ENCODE assay signal across 24 cellular contexts in genomic region chr7:148813890-148814289, GRCh38.
"Had no signal": no experiment of that assay in that cellular context is flagged by ENCODE, and none has a peak within 500 bp of the region (broad histone marks: within the 10 kb centered on the region; RNA-seq: fewer than 3 reads in every experiment).

No MANE protein-coding gene starts in this region.

- ATAC-seq: effector memory CD8-positive, alpha-beta T cell; heart right ventricle; left cardiac atrium; left lung; naive thymus-derived CD4-positive, alpha-beta T cell; sciatic nerve; stimulated activated naive CD8-positive, alpha-beta T cell treated with anti-CD3 and anti-CD28 coated beads, Interleukin-15, Interleukin-2, amounts not matched to agents 100 U/mL and 50 U/mL, for 24 hours had no signal

- DNase-seq: dermis blood vessel endothelial cell; effector memory CD8-positive, alpha-beta T cell; erythroblast; esophagus squamous epithelium; foreskin melanocyte; glutamatergic neuron; heart right ventricle; hippocampal formation; left cardiac atrium; left lung; mesenchymal stem cell; naive thymus-derived CD4-positive, alpha-beta T cell; nephron progenitor cell; nucleus accumbens; stimulated activated CD4-positive, alpha-beta T cell treated with anti-CD3 and anti-CD28 coated beads, Interleukin-12 subunit alpha, Interleukin-12 subunit beta, amount 100 ng/mL, for 4 hours; stimulated activated CD4-positive, alpha-beta T cell treated with anti-CD3 and anti-CD28 coated beads, Interleukin-1b, Interleukin-23, amount 100 ng/mL, for 48 hours; stimulated activated CD4-positive, alpha-beta T cell treated with anti-CD3 and anti-CD28 coated beads, Interleukin-4, amount 100 ng/mL, for 1 hour; stimulated activated CD8-positive, alpha-beta memory T cell treated with anti-CD3 and anti-CD28 coated beads, Interleukin-4, amount 100 ng/mL, for 48 hours; stimulated activated naive CD8-positive, alpha-beta T cell treated with anti-CD3 and anti-CD28 coated beads, Interleukin-15, Interleukin-2, amounts not matched to agents 100 U/mL and 50 U/mL, for 24 hours; testis; tibial artery; upper lobe of left lung had no signal

- H3K27me3 Mint-ChIP-seq: effector memory CD8-positive, alpha-beta T cell; naive thymus-derived CD4-positive, alpha-beta T cell had no signal

- H3K9me3 Mint-ChIP-seq: effector memory CD8-positive, alpha-beta T cell; mesothelial cell of epicardium; naive thymus-derived CD4-positive, alpha-beta T cell; nephron progenitor cell had no signal

- H3K4me3 Mint-ChIP-seq: effector memory CD8-positive, alpha-beta T cell; mesothelial cell of epicardium; naive thymus-derived CD4-positive, alpha-beta T cell; nephron progenitor cell had no signal

- H3K27ac Mint-ChIP-seq: nephron progenitor cell had no signal
